In genomic region chr10:90779573-90779972, GRCh38 we compare ENCODE assay signal across 14 cellular contexts.
DNase-seq lines count a peak whose midpoint lies in the region; ATAC-seq and TF ChIP-seq lines count a peak whose summit lies in the region.
"Had no signal": no experiment of that assay in that cellular context is flagged by ENCODE, and none has a peak within 500 bp of the region (broad histone marks: within the 10 kb centered on the region; RNA-seq: fewer than 3 reads in every experiment).

No MANE protein-coding gene starts in this region.

- 66 to 69% methylated on average over 2 of the region's 2 CpGs for WGBS in thyroid gland, 2 donors

- TF ChIP-seq CTCF in AG04449 (IDR thresholded peaks at IDR 0.05; ENCODE audit: insufficient read depth, low read length, missing control alignments) (peak; percentile 22), foreskin keratinocyte (conservative IDR thresholded peaks at IDR 0.05) (peak; percentile 65), thyroid gland (IDR thresholded peaks at IDR 0.05) (no peak)

- H3K4me1 ChIP-seq in HAP-1: no peaks in the 10 kb centered on the region
- H3K4me1 ChIP-seq in foreskin keratinocyte: no peaks in the 10 kb centered on the region
- no peaks in the 10 kb centered on the region for H3K4me1 ChIP-seq in thyroid gland
- H3K4me1 ChIP-seq: colonic mucosa had no signal

- H3K4me3 ChIP-seq in AG04449 (ENCODE audit: low read depth, low read length) (no peak overlapping the region), HAP-1 (no peak overlapping the region), thyroid gland (replicated peaks in 1 of 3) (no peak overlapping the region)
- H3K4me3 ChIP-seq: colonic mucosa had no signal

- no peaks in the 10 kb centered on the region for H3K9me3 ChIP-seq in HAP-1
- H3K9me3 ChIP-seq in thyroid gland: no peaks in the 10 kb centered on the region
- H3K9me3 ChIP-seq: colonic mucosa had no signal

- DNase-seq in AG04449 (ENCODE audit: low read depth, low spot score): no peak
- peak; percentile 11 to 17 for DNase-seq in HAP-1 (ENCODE audit: low spot score in 2 of 2)
- peak; percentile 21 for DNase-seq in RKO (ENCODE audit: low spot score)
- peak in 1 of 2 donors; percentile 26 for DNase-seq in foreskin keratinocyte
- DNase-seq in thyroid gland: no peak
- DNase-seq in activated naive CD8-positive, alpha-beta T cell treated with anti-CD3 and anti-CD28 coated beads, Interleukin-2, amount 50 U/mL, for 24 hours: no peak
- DNase-seq in SK-N-DZ (ENCODE audit: low spot score): no peak
- DNase-seq: activated CD8-positive, alpha-beta memory T cell treated with anti-CD3 and anti-CD28 coated beads, Interleukin-2, amount 10 ng/mL, durations not matched to agents 7 days and 5 days; colonic mucosa; left cardiac atrium; NCI-H1092 treated with DMSO at 0.1 percent for 48 hours had no signal

- in situ Hi-C loops in HAP-1 (cut with MboI; ENCODE audit: low sequenced_read_pairs): no loop called here

- POLR2A ChIA-PET in AG04449 (lab: Yijun Ruan, JAX): no interaction called here

- intact Hi-C loops in thyroid gland (cut with DNase I): no loop called here

- CTCF ChIA-PET in AG04449 (lab: Yijun Ruan, JAX): interaction anchor here (1.7 to 2.8 kb wide), 2 partner anchors 8 to 86 kb away, joined by 6 to 16 read pairs; no protein-coding TSS in a partner anchor

- H3K36me3 ChIP-seq in HAP-1 (replicated peaks): no peaks in the 10 kb centered on the region
- H3K36me3 ChIP-seq in thyroid gland: no peaks in the 10 kb centered on the region
- H3K36me3 ChIP-seq: colonic mucosa had no signal

- no peaks in the 10 kb centered on the region for H3K36me3 Mint-ChIP-seq in activated naive CD8-positive, alpha-beta T cell treated with anti-CD3 and anti-CD28 coated beads, Interleukin-2, amount 50 U/mL, for 24 hours (ENCODE audit: low read depth)
- H3K36me3 Mint-ChIP-seq: activated CD8-positive, alpha-beta memory T cell treated with anti-CD3 and anti-CD28 coated beads, Interleukin-2, amount 10 ng/mL, durations not matched to agents 7 days and 5 days; stimulated activated effector memory CD8-positive, alpha-beta T cell treated with anti-CD3 and anti-CD28 coated beads, Interleukin-12 subunit alpha, Interleukin-12 subunit beta, amount 100 ng/mL, for 72 hours had no signal

- no peaks in the 10 kb centered on the region for H3K9me3 Mint-ChIP-seq in activated naive CD8-positive, alpha-beta T cell treated with anti-CD3 and anti-CD28 coated beads, Interleukin-2, amount 50 U/mL, for 24 hours
- H3K9me3 Mint-ChIP-seq: stimulated activated effector memory CD8-positive, alpha-beta T cell treated with anti-CD3 and anti-CD28 coated beads, Interleukin-12 subunit alpha, Interleukin-12 subunit beta, amount 100 ng/mL, for 72 hours had no signal

- ATAC-seq in foreskin keratinocyte: peak; percentile 33
- no peak for ATAC-seq in activated naive CD8-positive, alpha-beta T cell treated with anti-CD3 and anti-CD28 coated beads, Interleukin-2, amount 50 U/mL, for 24 hours
- no peak for ATAC-seq in HG02852 (IDR thresholded peaks at IDR 0.05; ENCODE audit: unreplicated experiment)
- ATAC-seq: activated CD8-positive, alpha-beta memory T cell treated with anti-CD3 and anti-CD28 coated beads, Interleukin-2, amount 10 ng/mL, durations not matched to agents 7 days and 5 days; left cardiac atrium; Right ventricle myocardium inferior had no signal

- H3K4me1 Mint-ChIP-seq in activated naive CD8-positive, alpha-beta T cell treated with anti-CD3 and anti-CD28 coated beads, Interleukin-2, amount 50 U/mL, for 24 hours: no peaks in the 10 kb centered on the region
- H3K4me1 Mint-ChIP-seq: activated CD8-positive, alpha-beta memory T cell treated with anti-CD3 and anti-CD28 coated beads, Interleukin-2, amount 10 ng/mL, durations not matched to agents 7 days and 5 days; stimulated activated effector memory CD8-positive, alpha-beta T cell treated with anti-CD3 and anti-CD28 coated beads, Interleukin-12 subunit alpha, Interleukin-12 subunit beta, amount 100 ng/mL, for 72 hours had no signal

- H3K27ac ChIP-seq in foreskin keratinocyte: no peak overlapping the region
- no peak overlapping the region for H3K27ac ChIP-seq in thyroid gland
- H3K27ac ChIP-seq: colonic mucosa had no signal

- TF ChIP-seq POLR2A in thyroid gland (IDR thresholded peaks at IDR 0.05): no peak

- peaks cover 3% of the 10 kb centered on the region for H3K27me3 Mint-ChIP-seq in activated naive CD8-positive, alpha-beta T cell treated with anti-CD3 and anti-CD28 coated beads, Interleukin-2, amount 50 U/mL, for 24 hours

- H3K27me3 ChIP-seq in HAP-1 (ENCODE audit: low read depth) (no peaks in the 10 kb centered on the region; the same call in 1 of the 2 replicates), foreskin keratinocyte (no peaks in the 10 kb centered on the region), thyroid gland (no peaks in the 10 kb centered on the region)
- H3K27me3 ChIP-seq: colonic mucosa had no signal

- no peak overlapping the region for H3K4me3 Mint-ChIP-seq in activated naive CD8-positive, alpha-beta T cell treated with anti-CD3 and anti-CD28 coated beads, Interleukin-2, amount 50 U/mL, for 24 hours
- H3K4me3 Mint-ChIP-seq: activated CD8-positive, alpha-beta memory T cell treated with anti-CD3 and anti-CD28 coated beads, Interleukin-2, amount 10 ng/mL, durations not matched to agents 7 days and 5 days; stimulated activated effector memory CD8-positive, alpha-beta T cell treated with anti-CD3 and anti-CD28 coated beads, Interleukin-12 subunit alpha, Interleukin-12 subunit beta, amount 100 ng/mL, for 72 hours had no signal

- no peak overlapping the region for H3K27ac Mint-ChIP-seq in activated naive CD8-positive, alpha-beta T cell treated with anti-CD3 and anti-CD28 coated beads, Interleukin-2, amount 50 U/mL, for 24 hours
- H3K27ac Mint-ChIP-seq: activated CD8-positive, alpha-beta memory T cell treated with anti-CD3 and anti-CD28 coated beads, Interleukin-2, amount 10 ng/mL, durations not matched to agents 7 days and 5 days; stimulated activated effector memory CD8-positive, alpha-beta T cell treated with anti-CD3 and anti-CD28 coated beads, Interleukin-12 subunit alpha, Interleukin-12 subunit beta, amount 100 ng/mL, for 72 hours had no signal

Comparison
In these comparisons a context has a peak if more than half of its experiments do, and no peak if none do; other contexts are left out.
1. DNase-seq: peak in HAP-1 (2 of 2) and RKO (single experiment); none in AG04449 (single experiment), thyroid gland (0 of 2), activated naive CD8-positive, alpha-beta T cell treated with anti-CD3 and anti-CD28 coated beads, Interleukin-2, amount 50 U/mL, for 24 hours (single experiment) and SK-N-DZ (single experiment).
2. CTCF ChIP-seq: peak in AG04449 (single experiment) and foreskin keratinocyte (single experiment); none in thyroid gland (0 of 6).